9 cellular contexts compared by ENCODE assay signal in genomic region chr5:171419663-171420428, GRCh38. TPM values are rescaled to one million over a fixed set of nuclear protein-coding genes. Genes with fewer than 3 reads are reported as not detected.
DNase-seq lines count a peak whose midpoint lies in the region; ATAC-seq and TF ChIP-seq lines count a peak whose summit lies in the region.
"Had no signal": no experiment of that assay in that cellular context is flagged by ENCODE, and none has a peak within 500 bp of the region (broad histone marks: within the 10 kb centered on the region; RNA-seq: fewer than 3 reads in every experiment).

No MANE protein-coding gene starts in this region.

- H3K9me3 Mint-ChIP-seq in chondrocyte (ENCODE audit: low read depth): no peaks in the 10 kb centered on the region
- no peaks in the 10 kb centered on the region for H3K9me3 Mint-ChIP-seq in stimulated activated naive CD8-positive, alpha-beta T cell treated with anti-CD3 and anti-CD28 coated beads, Interleukin-15, amount 100 ng/mL, for 72 hours

- intact Hi-C loops in PC-9 (cut with micrococcal nuclease; ENCODE audit: unreplicated experiment): loop anchor here (1.0 to 10.0 kb wide), 7 partner anchors 62 to 865 kb away; partner anchors contain the start of genes STK10 and UBTD2

- no peaks in the 10 kb centered on the region for H3K27me3 Mint-ChIP-seq in chondrocyte (ENCODE audit: low read depth)
- H3K27me3 Mint-ChIP-seq in stimulated activated naive CD8-positive, alpha-beta T cell treated with anti-CD3 and anti-CD28 coated beads, Interleukin-15, amount 100 ng/mL, for 72 hours: peaks cover 57% of the 10 kb centered on the region

- H3F3A ChIP-seq in PC-9 (ENCODE audit: insufficient read depth, low read depth): peaks cover 35% of the 10 kb centered on the region

- DNase-seq in DMS 273 (lab: John Stamatoyannopoulos, UW; ENCODE audit: unreplicated experiment): peak; percentile 81
- no peak for DNase-seq in DMS 273 treated with DMSO at 0.1 percent for 48 hours (lab: John Stamatoyannopoulos, UW)
- DNase-seq in PC-9: peak in 1 of 2 experiments; percentile 65
- DNase-seq in chondrocyte (ENCODE audit: low spot score): no peak
- DNase-seq in left lobe of liver (ENCODE audit: low spot score): peak; percentile 44
- peak; percentile 50 to 61 for DNase-seq in stimulated activated naive CD8-positive, alpha-beta T cell treated with anti-CD3 and anti-CD28 coated beads, Interleukin-15, amount 100 ng/mL, for 72 hours
- DNase-seq in SHP77 (lab: John Stamatoyannopoulos, UW): no peak

- 0 out of 2 replicates have a peak, but pooled peaks cover 8% of the 10 kb centered on the region for H3K4me1 ChIP-seq in PC-9 (replicated peaks; ENCODE audit: insufficient read depth)

- H3K9me2 ChIP-seq in PC-9 (ENCODE audit: insufficient read depth): no peaks in the 10 kb centered on the region

- H3K27ac Mint-ChIP-seq in chondrocyte (ENCODE audit: unreplicated experiment): no peak overlapping the region
- no peak overlapping the region for H3K27ac Mint-ChIP-seq in stimulated activated naive CD8-positive, alpha-beta T cell treated with anti-CD3 and anti-CD28 coated beads, Interleukin-15, amount 100 ng/mL, for 72 hours

- H3K9me3 ChIP-seq in PC-9 (ENCODE audit: insufficient read depth, low read depth): no peaks in the 10 kb centered on the region

- POLR2A ChIA-PET in PC-9 (lab: Charles Lee; ENCODE audit: unreplicated experiment): interaction anchor here (0.6 to 0.7 kb wide), 2 partner anchors 292 to 837 kb away, joined by 4 to 11 read pairs; no protein-coding TSS in a partner anchor

- no peaks in the 10 kb centered on the region for H3K27me3 ChIP-seq in PC-9 (ENCODE audit: insufficient read depth, low read depth)

- H3K79me2 ChIP-seq in PC-9 (ENCODE audit: low read depth): no peaks in the 10 kb centered on the region

- CTCF ChIA-PET in PC-9 (lab: Charles Lee): interaction anchor here (0.6 to 1.2 kb wide), 6 partner anchors 33 to 926 kb away, joined by 3 to 6 read pairs (median 4); no protein-coding TSS in a partner anchor

- peak overlapping the region; percentile 64 for H3K4me3 ChIP-seq in PC-9

- H2AFZ ChIP-seq in PC-9: peak overlapping the region; percentile 76

- H3K36me3 ChIP-seq in PC-9 (ENCODE audit: low read depth): no peaks in the 10 kb centered on the region

- peaks cover 38% of the 10 kb centered on the region for H3K4me1 Mint-ChIP-seq in chondrocyte (ENCODE audit: low read depth)
- peaks cover 24% of the 10 kb centered on the region for H3K4me1 Mint-ChIP-seq in stimulated activated naive CD8-positive, alpha-beta T cell treated with anti-CD3 and anti-CD28 coated beads, Interleukin-15, amount 100 ng/mL, for 72 hours

- TF ChIP-seq CTCF in PC-9 (conservative IDR thresholded peaks at IDR 0.05) (no peak), chondrocyte (IDR thresholded peaks at IDR 0.05) (no peak)

- H3K27ac ChIP-seq in PC-9: no peak overlapping the region
- H3K27ac ChIP-seq: 22Rv1 had no signal

- H3K4me2 ChIP-seq in PC-9: peak overlapping the region; percentile 92

- no peaks in the 10 kb centered on the region for H3K36me3 Mint-ChIP-seq in chondrocyte (ENCODE audit: low read depth)

- peaks cover 14% of the 10 kb centered on the region; the same call in 1 of the 2 replicates for H4K20me1 ChIP-seq in PC-9 (ENCODE audit: insufficient read depth)

- no TSS peak for BruUV-seq in PC-9 (replicated peaks; lab: Mats Ljungman, UMichigan)

- ATAC-seq in HG02678 (IDR thresholded peaks at IDR 0.05; ENCODE audit: unreplicated experiment) (peak; percentile 46), left lobe of liver (peak; percentile 20)
- ATAC-seq in stimulated activated naive CD8-positive, alpha-beta T cell treated with anti-CD3 and anti-CD28 coated beads, Interleukin-15, amount 100 ng/mL, for 72 hours: peak; percentile 70

- H3K4me3 Mint-ChIP-seq in chondrocyte (ENCODE audit: unreplicated experiment): peak overlapping the region; percentile 61
- H3K4me3 Mint-ChIP-seq in stimulated activated naive CD8-positive, alpha-beta T cell treated with anti-CD3 and anti-CD28 coated beads, Interleukin-15, amount 100 ng/mL, for 72 hours: peak overlapping the region; percentile 77 to 80

RNA-seq across cellular contexts. Expression of gene FGF18, which starts 0.4 kb away (rescaled TPM):
- total RNA-seq in PC-9 (2021) (0.52 and 1.1 TPM in 2 replicates), chondrocyte (1.7 to 18.1 TPM (median 2.1 TPM) in 3 replicates), left lobe of liver (not detected)

RNA-seq across cellular contexts. Expression of gene NPM1, which starts 32.2 kb away (rescaled TPM):
- total RNA-seq in PC-9 (2021): 2,285 and 2,364 TPM in 2 replicates
- 774 to 814 TPM (median 795 TPM) in 3 replicates for total RNA-seq in chondrocyte
- 184 TPM for total RNA-seq in left lobe of liver

Comparison
In these comparisons a context has a peak if more than half of its experiments do, and no peak if none do; other contexts are left out.
1. DNase-seq: peak in DMS 273 (single experiment), left lobe of liver (single experiment) and stimulated activated naive CD8-positive, alpha-beta T cell treated with anti-CD3 and anti-CD28 coated beads, Interleukin-15, amount 100 ng/mL, for 72 hours (2 of 2); none in DMS 273 treated with DMSO at 0.1 percent for 48 hours (single experiment), chondrocyte (single experiment) and SHP77 (0 of 2).
2. ATAC-seq: peak in every context shown above with its lines; median percentile 70 in stimulated activated naive CD8-positive, alpha-beta T cell treated with anti-CD3 and anti-CD28 coated beads, Interleukin-15, amount 100 ng/mL, for 72 hours; 46 in HG02678; 20 in left lobe of liver.